ENCODE assay signal across 27 cellular contexts in genomic region chr9:70131296-70131695, GRCh38.
DNase-seq lines count a peak whose midpoint lies in the region; ATAC-seq, FAIRE-seq and TF ChIP-seq lines count a peak whose summit lies in the region.
"Had no signal": no experiment of that assay in that cellular context is flagged by ENCODE, and none has a peak within 500 bp of the region (broad histone marks: within the 10 kb centered on the region; RNA-seq: fewer than 3 reads in every experiment).

No MANE protein-coding gene starts in this region.

- no peak overlapping the region for H3K27ac ChIP-seq in keratinocyte (ENCODE audit: control insufficient read depth, insufficient read depth, low read length)
- H3K27ac ChIP-seq: body of pancreas, HL-60, neutrophil, upper lobe of right lung had no signal

- intact Hi-C loops in activated T-helper 2 cell treated with anti-CD3 and anti-CD28 coated beads, Interferon-gamma antibody, Interleukin-2, Interleukin-4, amounts not matched to agents 10 μg/mL and 5 μg/mL and 100 μg/mL, durations not matched to agents 14 hours and 24 hours and 36 hours (cut with micrococcal nuclease) = no loop called here
- intact Hi-C loops in natural killer cell (cut with micrococcal nuclease) = no loop called here

- DNase-seq in DMS153 (lab: John Stamatoyannopoulos, UW) (peak; percentile 77), NCI-H1105 treated with DMSO at 0.1 percent for 48 hours (lab: John Stamatoyannopoulos, UW) (peak; percentile 95), NCI-H345 (lab: John Stamatoyannopoulos, UW) (peak; percentile 43), keratinocyte (ENCODE audit: low read depth, low spot score) (no peak), natural killer cell (no peak)
- no peak for DNase-seq in activated CD8-positive, alpha-beta memory T cell treated with anti-CD3 and anti-CD28 coated beads, Interleukin-2, amount 10 ng/mL, durations not matched to agents 7 days and 5 days
- DNase-seq in activated T-helper 2 cell treated with anti-CD3 and anti-CD28 coated beads, Interferon-gamma antibody, Interleukin-2, Interleukin-4, amounts not matched to agents 10 μg/mL and 5 μg/mL and 100 μg/mL, durations not matched to agents 14 hours and 24 hours and 36 hours (ENCODE audit: low spot score) = no peak
- DNase-seq: activated CD4-positive, CD25-positive, alpha-beta regulatory T cell treated with anti-CD3 and anti-CD28 coated beads, Interleukin-2, amount 50 U/mL, for 72 hours; activated CD8-positive, alpha-beta T cell treated with anti-CD3 and anti-CD28 coated beads for 36 hours; activated gamma-delta T cell; activated naive CD8-positive, alpha-beta T cell treated with anti-CD3 and anti-CD28 coated beads, Interleukin-2, amount 50 U/mL, for 24 hours; activated T-cell treated with anti-CD3 and anti-CD28 coated beads for 4 hours; body of pancreas; Karpas-422; MV-4-11; SHP77 treated with DMSO at 0.1 percent for 48 hours; substantia nigra; T-cell; upper lobe of right lung had no signal

- no peaks in the 10 kb centered on the region for H3K4me1 Mint-ChIP-seq in activated CD8-positive, alpha-beta memory T cell treated with anti-CD3 and anti-CD28 coated beads, Interleukin-2, amount 10 ng/mL, durations not matched to agents 7 days and 5 days
- no peaks in the 10 kb centered on the region for H3K4me1 Mint-ChIP-seq in activated T-helper 2 cell treated with anti-CD3 and anti-CD28 coated beads, Interferon-gamma antibody, Interleukin-2, Interleukin-4, amounts not matched to agents 10 μg/mL and 5 μg/mL and 100 μg/mL, durations not matched to agents 14 hours and 24 hours and 36 hours (ENCODE audit: low read depth)
- no peaks in the 10 kb centered on the region for H3K4me1 Mint-ChIP-seq in natural killer cell
- H3K4me1 Mint-ChIP-seq: activated naive CD8-positive, alpha-beta T cell treated with anti-CD3 and anti-CD28 coated beads, Interleukin-2, amount 50 U/mL, for 24 hours; T-cell had no signal

- dilution Hi-C loops in keratinocyte (cut with MboI; ENCODE audit: extremely low pct_ligation_motif_present, low sequenced_read_pairs) = no loop called here

- H3K27ac Mint-ChIP-seq in activated CD8-positive, alpha-beta memory T cell treated with anti-CD3 and anti-CD28 coated beads, Interleukin-2, amount 10 ng/mL, durations not matched to agents 7 days and 5 days = no peak overlapping the region
- no peak overlapping the region for H3K27ac Mint-ChIP-seq in activated T-helper 2 cell treated with anti-CD3 and anti-CD28 coated beads, Interferon-gamma antibody, Interleukin-2, Interleukin-4, amounts not matched to agents 10 μg/mL and 5 μg/mL and 100 μg/mL, durations not matched to agents 14 hours and 24 hours and 36 hours
- H3K27ac Mint-ChIP-seq in natural killer cell = no peak overlapping the region
- H3K27ac Mint-ChIP-seq: activated CD8-positive, alpha-beta T cell treated with anti-CD3 and anti-CD28 coated beads for 36 hours; activated naive CD8-positive, alpha-beta T cell treated with anti-CD3 and anti-CD28 coated beads, Interleukin-2, amount 50 U/mL, for 24 hours; T-cell had no signal

- H3K36me3 ChIP-seq in keratinocyte (ENCODE audit: control insufficient read depth in 2 of 2, extremely low read depth in 1 of 2, insufficient read depth in 2 of 2, low read length in 2 of 2) = no peaks in the 10 kb centered on the region
- H3K36me3 ChIP-seq: neutrophil, upper lobe of right lung had no signal

- no peaks in the 10 kb centered on the region for H3K27me3 ChIP-seq in keratinocyte (ENCODE audit: control insufficient read depth, extremely low read depth, insufficient read depth, low read length)
- H3K27me3 ChIP-seq: body of pancreas, neutrophil, upper lobe of right lung had no signal

- H3K4me1 ChIP-seq in keratinocyte (ENCODE audit: control insufficient read depth, extremely low read depth, insufficient read depth, low read length) = peaks cover 37% of the 10 kb centered on the region

- no peak for ATAC-seq in activated CD8-positive, alpha-beta memory T cell treated with anti-CD3 and anti-CD28 coated beads, Interleukin-2, amount 10 ng/mL, durations not matched to agents 7 days and 5 days
- ATAC-seq in GM19395 (IDR thresholded peaks at IDR 0.05; ENCODE audit: unreplicated experiment) (no peak), natural killer cell (no peak)
- ATAC-seq: activated CD8-positive, alpha-beta T cell treated with anti-CD3 and anti-CD28 coated beads for 36 hours; activated naive CD8-positive, alpha-beta T cell treated with anti-CD3 and anti-CD28 coated beads, Interleukin-2, amount 50 U/mL, for 24 hours; body of pancreas; HCT116; T-cell; upper lobe of right lung had no signal

- H3K9me3 ChIP-seq in keratinocyte (ENCODE audit: control insufficient read depth, low read depth, low read length) = no peaks in the 10 kb centered on the region
- H3K9me3 ChIP-seq: body of pancreas, neutrophil, upper lobe of right lung had no signal

- no peak overlapping the region for H3K4me3 ChIP-seq in keratinocyte (ENCODE audit: control insufficient read depth in 2 of 3, extremely low read depth in 1 of 3, insufficient read depth in 2 of 3, low read depth in 1 of 3, low read length in 3 of 3)
- H3K4me3 ChIP-seq: body of pancreas, lung, upper lobe of right lung had no signal

- no peak overlapping the region for H3K9ac ChIP-seq in keratinocyte (ENCODE audit: control insufficient read depth, extremely low read depth, insufficient read depth, low read length)

- no peaks in the 10 kb centered on the region for H3K9me3 Mint-ChIP-seq in activated CD8-positive, alpha-beta memory T cell treated with anti-CD3 and anti-CD28 coated beads, Interleukin-2, amount 10 ng/mL, durations not matched to agents 7 days and 5 days (ENCODE audit: low read depth)
- no peaks in the 10 kb centered on the region for H3K9me3 Mint-ChIP-seq in activated T-helper 2 cell treated with anti-CD3 and anti-CD28 coated beads, Interferon-gamma antibody, Interleukin-2, Interleukin-4, amounts not matched to agents 10 μg/mL and 5 μg/mL and 100 μg/mL, durations not matched to agents 14 hours and 24 hours and 36 hours
- no peaks in the 10 kb centered on the region for H3K9me3 Mint-ChIP-seq in natural killer cell
- H3K9me3 Mint-ChIP-seq: activated CD8-positive, alpha-beta T cell treated with anti-CD3 and anti-CD28 coated beads for 36 hours; activated naive CD8-positive, alpha-beta T cell treated with anti-CD3 and anti-CD28 coated beads, Interleukin-2, amount 50 U/mL, for 24 hours; T-cell had no signal

- no peaks in the 10 kb centered on the region for H3K79me2 ChIP-seq in keratinocyte (ENCODE audit: control insufficient read depth, insufficient read depth, low read length)

- peak; percentile 36 for FAIRE-seq in keratinocyte (lab: Jason Lieb, UNC)
- FAIRE-seq: endothelial cell of umbilical vein, GM12891, TTC549 had no signal

- H3K4me3 Mint-ChIP-seq in activated CD8-positive, alpha-beta memory T cell treated with anti-CD3 and anti-CD28 coated beads, Interleukin-2, amount 10 ng/mL, durations not matched to agents 7 days and 5 days = no peak overlapping the region
- no peak overlapping the region for H3K4me3 Mint-ChIP-seq in activated T-helper 2 cell treated with anti-CD3 and anti-CD28 coated beads, Interferon-gamma antibody, Interleukin-2, Interleukin-4, amounts not matched to agents 10 μg/mL and 5 μg/mL and 100 μg/mL, durations not matched to agents 14 hours and 24 hours and 36 hours (ENCODE audit: low read depth)
- H3K4me3 Mint-ChIP-seq in natural killer cell = no peak overlapping the region
- H3K4me3 Mint-ChIP-seq: activated CD8-positive, alpha-beta T cell treated with anti-CD3 and anti-CD28 coated beads for 36 hours; activated naive CD8-positive, alpha-beta T cell treated with anti-CD3 and anti-CD28 coated beads, Interleukin-2, amount 50 U/mL, for 24 hours; T-cell had no signal

- CTCF ChIA-PET in activated CD8-positive, alpha-beta memory T cell treated with anti-CD3 and anti-CD28 coated beads, Interleukin-2, amount 10 ng/mL, durations not matched to agents 7 days and 5 days (lab: Charles Lee) = no interaction called here

- no peak overlapping the region for H2AFZ ChIP-seq in keratinocyte (ENCODE audit: control insufficient read depth, low read length)

- H3K4me2 ChIP-seq in keratinocyte (ENCODE audit: control insufficient read depth, extremely low read depth, insufficient read depth, low read depth, low read length) = peak overlapping the region; percentile 50

- H3K36me3 Mint-ChIP-seq in activated CD8-positive, alpha-beta memory T cell treated with anti-CD3 and anti-CD28 coated beads, Interleukin-2, amount 10 ng/mL, durations not matched to agents 7 days and 5 days = no peaks in the 10 kb centered on the region
- no peaks in the 10 kb centered on the region for H3K36me3 Mint-ChIP-seq in activated T-helper 2 cell treated with anti-CD3 and anti-CD28 coated beads, Interferon-gamma antibody, Interleukin-2, Interleukin-4, amounts not matched to agents 10 μg/mL and 5 μg/mL and 100 μg/mL, durations not matched to agents 14 hours and 24 hours and 36 hours (ENCODE audit: low read depth)
- H3K36me3 Mint-ChIP-seq in natural killer cell = no peaks in the 10 kb centered on the region
- H3K36me3 Mint-ChIP-seq: T-cell had no signal

- H4K20me1 ChIP-seq in keratinocyte (ENCODE audit: control insufficient read depth, extremely low read depth, insufficient read depth, low read length) = no peaks in the 10 kb centered on the region

- no peak for TF ChIP-seq CTCF in keratinocyte (optimal IDR thresholded peaks at IDR 0.05 in 1 of 3, IDR thresholded peaks at IDR 0.05 in 1 of 3, conservative IDR thresholded peaks at IDR 0.05 in 1 of 3; ENCODE audit: extremely low read depth in 1 of 3, insufficient read depth in 2 of 3, low read length in 3 of 3)
- TF ChIP-seq CTCF in natural killer cell (IDR thresholded peaks at IDR 0.05) = no peak

- peaks cover 2% of the 10 kb centered on the region for H3K27me3 Mint-ChIP-seq in activated CD8-positive, alpha-beta memory T cell treated with anti-CD3 and anti-CD28 coated beads, Interleukin-2, amount 10 ng/mL, durations not matched to agents 7 days and 5 days
- H3K27me3 Mint-ChIP-seq in activated T-helper 2 cell treated with anti-CD3 and anti-CD28 coated beads, Interferon-gamma antibody, Interleukin-2, Interleukin-4, amounts not matched to agents 10 μg/mL and 5 μg/mL and 100 μg/mL, durations not matched to agents 14 hours and 24 hours and 36 hours (ENCODE audit: low read depth) = no peaks in the 10 kb centered on the region
- peaks cover 2 to 5% of the 10 kb centered on the region in 2 donors for H3K27me3 Mint-ChIP-seq in natural killer cell (ENCODE audit: low read depth in 2 of 2)
- H3K27me3 Mint-ChIP-seq: activated naive CD8-positive, alpha-beta T cell treated with anti-CD3 and anti-CD28 coated beads, Interleukin-2, amount 50 U/mL, for 24 hours had no signal

- H3K9me1 ChIP-seq in keratinocyte (ENCODE audit: control insufficient read depth, extremely low read depth, insufficient read depth, low read length) = no peaks in the 10 kb centered on the region

Comparison
In these comparisons a context has a peak if more than half of its experiments do, and no peak if none do; other contexts are left out.
1. DNase-seq: peak in DMS153 (single experiment), NCI-H1105 treated with DMSO at 0.1 percent for 48 hours (single experiment) and NCI-H345 (single experiment); none in keratinocyte (single experiment), activated CD8-positive, alpha-beta memory T cell treated with anti-CD3 and anti-CD28 coated beads, Interleukin-2, amount 10 ng/mL, durations not matched to agents 7 days and 5 days (single experiment), activated T-helper 2 cell treated with anti-CD3 and anti-CD28 coated beads, Interferon-gamma antibody, Interleukin-2, Interleukin-4, amounts not matched to agents 10 μg/mL and 5 μg/mL and 100 μg/mL, durations not matched to agents 14 hours and 24 hours and 36 hours (single experiment) and natural killer cell (single experiment).